26 cellular contexts compared by ENCODE assay signal in the genomic region with DNA sequence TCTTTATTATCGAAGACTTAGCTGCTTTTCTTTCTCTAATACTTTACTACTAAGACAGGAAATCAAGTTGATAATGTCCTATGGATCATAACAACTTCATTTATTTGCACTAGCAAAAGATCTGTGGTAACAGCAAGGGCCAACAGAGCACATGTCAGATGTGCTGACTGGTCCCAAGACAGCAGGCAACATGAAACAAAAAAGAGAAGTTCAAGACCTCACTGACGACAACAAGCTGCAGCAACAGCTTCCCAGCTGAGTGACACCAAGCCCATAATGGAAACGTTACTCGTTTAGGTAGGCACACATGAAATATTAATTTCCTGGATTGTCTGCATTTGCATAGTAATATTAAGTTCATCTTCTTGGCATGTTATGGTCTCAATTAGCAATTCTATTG.
"Had no signal": no experiment of that assay in that cellular context is flagged by ENCODE, and none has a peak within 500 bp of the region (broad histone marks: within the 10 kb centered on the region; RNA-seq: fewer than 3 reads in every experiment).

No MANE protein-coding gene starts in this region.

- FAIRE-seq: pancreas, urothelium cell line had no signal

- H3K4me3 ChIP-seq: coronary artery, gastroesophageal sphincter, heart left ventricle, pancreas, psoas muscle, right atrium auricular region, spleen, tibial nerve had no signal

- H3K27me3 ChIP-seq: gastroesophageal sphincter, heart left ventricle, pancreas, right atrium auricular region, spleen, tibial nerve had no signal

- H3K9me3 ChIP-seq: gastroesophageal sphincter, heart left ventricle, pancreas, psoas muscle, right atrium auricular region, spleen, tibial nerve had no signal

- DNase-seq: activated CD4-positive, alpha-beta memory T cell treated with anti-CD3 and anti-CD28 coated beads for 36 hours; activated CD4-positive, alpha-beta T cell treated with anti-CD3 and anti-CD28 coated beads for 48 hours; activated effector memory CD4-positive, alpha-beta T cell treated with Interleukin-2 at 50 U/mL for 16 hours; activated naive CD4-positive, alpha-beta T cell treated with anti-CD3 and anti-CD28 coated beads for 36 hours; activated naive CD8-positive, alpha-beta T cell treated with anti-CD3 and anti-CD28 coated beads, Interleukin-2, amount 10 ng/mL, durations not matched to agents 7 days and 5 days; activated T-cell treated with anti-CD3 and anti-CD28 coated beads, Interleukin-2, amount 50 U/mL, for 72 hours; amniotic stem cell; cerebellar nuclear complex; endodermal cell; heart left ventricle; islet precursor cell; left cardiac atrium; midbrain; natural killer cell; pancreas; psoas muscle; spleen; stimulated activated CD4-positive, alpha-beta T cell treated with anti-CD3 and anti-CD28 coated beads, Interleukin-4, amount 100 ng/mL, for 1 hour; stimulated activated naive CD8-positive, alpha-beta T cell treated with anti-CD3 and anti-CD28 coated beads, Interleukin-15, Interleukin-2, amounts not matched to agents 100 U/mL and 50 U/mL, for 24 hours; T1000 had no signal

- H3K4me1 ChIP-seq: gastroesophageal sphincter, heart left ventricle, pancreas, psoas muscle, right atrium auricular region, spleen, tibial nerve had no signal

- H3K27ac ChIP-seq: coronary artery, epithelial cell of prostate, gastroesophageal sphincter, heart left ventricle, pancreas, psoas muscle, right atrium auricular region, spleen, tibial nerve had no signal

- H3K36me3 ChIP-seq: gastroesophageal sphincter, heart left ventricle, pancreas, right atrium auricular region, spleen, tibial nerve had no signal

- ATAC-seq: activated T-cell treated with anti-CD3 and anti-CD28 coated beads, Interleukin-2, amount 50 U/mL, for 72 hours; gastroesophageal sphincter; heart left ventricle; left cardiac atrium; natural killer cell; pancreas; psoas muscle; stimulated activated naive CD8-positive, alpha-beta T cell treated with anti-CD3 and anti-CD28 coated beads, Interleukin-15, Interleukin-2, amounts not matched to agents 100 U/mL and 50 U/mL, for 24 hours had no signal
